Comparison of ENCODE assay signal across 8 cellular contexts in genomic region chr19:18479964-18480723, GRCh38. TPM values are rescaled to one million over a fixed set of nuclear protein-coding genes. Genes with fewer than 3 reads are reported as not detected.
DNase-seq lines count a peak whose midpoint lies in the region; ATAC-seq, FAIRE-seq and TF ChIP-seq lines count a peak whose summit lies in the region.

No MANE protein-coding gene starts in this region.

- H3K27me3 Mint-ChIP-seq in T-helper 2 cell treated with Interferon-gamma antibody and Interleukin-4, amounts not matched to agents 5 μg/mL and 100 μg/mL, for 36 hours (ENCODE audit: low read depth) = no peaks in the 10 kb centered on the region
- no peaks in the 10 kb centered on the region for H3K27me3 Mint-ChIP-seq in activated T-helper 17 cell treated with anti-CD3 and anti-CD28 coated beads, Interleukin-2, amount 50 U/mL, for 72 hours
- no peaks in the 10 kb centered on the region for H3K27me3 Mint-ChIP-seq in stimulated activated memory B cell treated with anti-CD40 and anti-IgM and Interleukin-4, amounts not matched to agents 10 μg/mL and 1 μg/mL and 100 μg/mL, for 72 hours

- H3K9me3 ChIP-seq in left ventricle myocardium inferior (replicated peaks) = no peaks in the 10 kb centered on the region

- FAIRE-seq in frontal cortex (lab: Jason Lieb, UNC) = no peak

- H3K4me1 ChIP-seq in left ventricle myocardium inferior = peaks cover 82% of the 10 kb centered on the region

- H3K4me3 Mint-ChIP-seq in T-helper 2 cell treated with Interferon-gamma antibody and Interleukin-4, amounts not matched to agents 5 μg/mL and 100 μg/mL, for 36 hours = no peak overlapping the region
- H3K4me3 Mint-ChIP-seq in activated T-helper 17 cell treated with anti-CD3 and anti-CD28 coated beads, Interleukin-2, amount 50 U/mL, for 72 hours = peak overlapping the region; percentile 94
- H3K4me3 Mint-ChIP-seq in stimulated activated memory B cell treated with anti-CD40 and anti-IgM and Interleukin-4, amounts not matched to agents 10 μg/mL and 1 μg/mL and 100 μg/mL, for 72 hours = no peak overlapping the region

- H3K27me3 ChIP-seq in left ventricle myocardium inferior (ENCODE audit: low read depth) = no peaks in the 10 kb centered on the region

- H3K4me1 Mint-ChIP-seq in T-helper 2 cell treated with Interferon-gamma antibody and Interleukin-4, amounts not matched to agents 5 μg/mL and 100 μg/mL, for 36 hours (ENCODE audit: low read depth) = peaks cover 55% of the 10 kb centered on the region
- H3K4me1 Mint-ChIP-seq in activated T-helper 17 cell treated with anti-CD3 and anti-CD28 coated beads, Interleukin-2, amount 50 U/mL, for 72 hours = peaks cover 69% of the 10 kb centered on the region
- H3K4me1 Mint-ChIP-seq in stimulated activated memory B cell treated with anti-CD40 and anti-IgM and Interleukin-4, amounts not matched to agents 10 μg/mL and 1 μg/mL and 100 μg/mL, for 72 hours = peaks cover 88% of the 10 kb centered on the region

- no peak for TF ChIP-seq CTCF in left ventricle myocardium inferior (IDR thresholded peaks at IDR 0.05; ENCODE audit: borderline replicate concordance)

- peak overlapping the region; percentile 86 for H3K27ac ChIP-seq in left ventricle myocardium inferior (replicated peaks)

- no peaks in the 10 kb centered on the region for H3K9me3 Mint-ChIP-seq in T-helper 2 cell treated with Interferon-gamma antibody and Interleukin-4, amounts not matched to agents 5 μg/mL and 100 μg/mL, for 36 hours
- no peaks in the 10 kb centered on the region for H3K9me3 Mint-ChIP-seq in activated T-helper 17 cell treated with anti-CD3 and anti-CD28 coated beads, Interleukin-2, amount 50 U/mL, for 72 hours
- H3K9me3 Mint-ChIP-seq in stimulated activated memory B cell treated with anti-CD40 and anti-IgM and Interleukin-4, amounts not matched to agents 10 μg/mL and 1 μg/mL and 100 μg/mL, for 72 hours = no peaks in the 10 kb centered on the region

- no peaks in the 10 kb centered on the region for H3K36me3 ChIP-seq in left ventricle myocardium inferior

- peak overlapping the region; percentile 19 for H3K4me3 ChIP-seq in left ventricle myocardium inferior

- peak overlapping the region; percentile 89 for H3K27ac Mint-ChIP-seq in T-helper 2 cell treated with Interferon-gamma antibody and Interleukin-4, amounts not matched to agents 5 μg/mL and 100 μg/mL, for 36 hours
- H3K27ac Mint-ChIP-seq in activated T-helper 17 cell treated with anti-CD3 and anti-CD28 coated beads, Interleukin-2, amount 50 U/mL, for 72 hours = peak overlapping the region; percentile 99
- peak overlapping the region; percentile 83 for H3K27ac Mint-ChIP-seq in stimulated activated memory B cell treated with anti-CD40 and anti-IgM and Interleukin-4, amounts not matched to agents 10 μg/mL and 1 μg/mL and 100 μg/mL, for 72 hours

- intact Hi-C loops in left ventricle myocardium inferior (cut with micrococcal nuclease) = no loop called here

- ATAC-seq in activated T-helper 17 cell treated with anti-CD3 and anti-CD28 coated beads, Interleukin-2, amount 50 U/mL, for 72 hours (replicated peaks) = no peak
- no peak for ATAC-seq in stimulated activated memory B cell treated with anti-CD40 and anti-IgM and Interleukin-4, amounts not matched to agents 10 μg/mL and 1 μg/mL and 100 μg/mL, for 72 hours
- ATAC-seq in GM21619 (IDR thresholded peaks at IDR 0.05; ENCODE audit: unreplicated experiment) = no peak
- no peak for ATAC-seq in HG02938 (IDR thresholded peaks at IDR 0.05; ENCODE audit: unreplicated experiment)

- no peak for DNase-seq in T-helper 2 cell treated with Interferon-gamma antibody and Interleukin-4, amounts not matched to agents 5 μg/mL and 100 μg/mL, for 36 hours (ENCODE audit: low spot score)
- DNase-seq in T-helper 2 cell (no peak), left ventricle myocardium inferior (peak; percentile 70), frontal cortex (ENCODE audit: low spot score in 2 of 2) (no peak)

- H3K36me3 Mint-ChIP-seq in T-helper 2 cell treated with Interferon-gamma antibody and Interleukin-4, amounts not matched to agents 5 μg/mL and 100 μg/mL, for 36 hours (ENCODE audit: low read depth) = peaks cover 5% of the 10 kb centered on the region
- H3K36me3 Mint-ChIP-seq in activated T-helper 17 cell treated with anti-CD3 and anti-CD28 coated beads, Interleukin-2, amount 50 U/mL, for 72 hours (ENCODE audit: low read depth) = peaks cover 14% of the 10 kb centered on the region
- peaks cover 25% of the 10 kb centered on the region for H3K36me3 Mint-ChIP-seq in stimulated activated memory B cell treated with anti-CD40 and anti-IgM and Interleukin-4, amounts not matched to agents 10 μg/mL and 1 μg/mL and 100 μg/mL, for 72 hours

RNA-seq across cellular contexts. Expression of gene ELL, which starts 41.7 kb away (rescaled TPM):
- total RNA-seq in activated T-helper 17 cell treated with anti-CD3 and anti-CD28 coated beads, Interleukin-2, amount 50 U/mL, for 72 hours = 10 to 100 TPM; 23.7 to 41.8 TPM
- total RNA-seq in left ventricle myocardium inferior (7.9 TPM), frontal cortex (7.7 TPM)

RNA-seq across cellular contexts. Expression of gene ISYNA1, which starts 42.2 kb away (rescaled TPM):
- total RNA-seq in activated T-helper 17 cell treated with anti-CD3 and anti-CD28 coated beads, Interleukin-2, amount 50 U/mL, for 72 hours = 10 to 100 TPM; 15.9 to 22.0 TPM
- total RNA-seq in left ventricle myocardium inferior (24.1 TPM), frontal cortex (62.8 TPM)
